Comparison of ENCODE assay signal across 14 cellular contexts in genomic region chr10:32141018-32141807, GRCh38.
DNase-seq lines count a peak whose midpoint lies in the region; ATAC-seq and TF ChIP-seq lines count a peak whose summit lies in the region.
"Had no signal": no experiment of that assay in that cellular context is flagged by ENCODE, and none has a peak within 500 bp of the region (broad histone marks: within the 10 kb centered on the region; RNA-seq: fewer than 3 reads in every experiment).

No MANE protein-coding gene starts in this region.

- peaks cover 5 to 13% (median 11%) of the 10 kb centered on the region in 3 donors for H3K4me1 ChIP-seq in skeletal muscle tissue (ENCODE audit: control insufficient read depth in 3 of 3, insufficient read depth in 3 of 3, low read length in 3 of 3)

- DNase-seq in NCI-H2029 (lab: John Stamatoyannopoulos, UW) (peak; percentile 53), epithelial cell of esophagus (ENCODE audit: low read depth) (peak; percentile 66), left colon (peak; percentile 37 to 42)
- no peak for DNase-seq in activated effector memory CD4-positive, alpha-beta T cell treated with anti-CD3 and anti-CD28 coated beads, Interleukin-2, amount 50 U/mL, for 16 hours
- DNase-seq: head of caudate nucleus, NCI-H1105 treated with DMSO at 0.1 percent for 48 hours, NCI-H774, substantia nigra had no signal

- H3K4me3 ChIP-seq in epithelial cell of esophagus (ENCODE audit: low read length) (no peak overlapping the region), skeletal muscle tissue (ENCODE audit: low read length in 3 of 3) (no peak overlapping the region)
- H3K4me3 ChIP-seq: SK-N-MC had no signal

- H3K9ac ChIP-seq in skeletal muscle tissue (ENCODE audit: low read depth in 1 of 3, low read length in 3 of 3), result peak overlapping the region in 1 of 3 donors; percentile 16

- no peaks in the 10 kb centered on the region for H3K27me3 ChIP-seq in skeletal muscle tissue (ENCODE audit: control insufficient read depth in 3 of 3, insufficient read depth in 3 of 3, low read length in 3 of 3)

- H3K36me3 ChIP-seq in skeletal muscle tissue (ENCODE audit: control insufficient read depth in 3 of 3, insufficient read depth in 3 of 3, low read length in 3 of 3), result no peaks in the 10 kb centered on the region

- ATAC-seq in left colon (peak; percentile 74), HG03342 (IDR thresholded peaks at IDR 0.05; ENCODE audit: unreplicated experiment) (no peak), HG03039 (IDR thresholded peaks at IDR 0.05; ENCODE audit: unreplicated experiment) (no peak), GM18858 (IDR thresholded peaks at IDR 0.05; ENCODE audit: unreplicated experiment) (no peak)
- ATAC-seq: sciatic nerve had no signal

- peak overlapping the region; percentile 25 for H3K27ac ChIP-seq in skeletal muscle tissue (ENCODE audit: low read depth, low read length)
- H3K27ac ChIP-seq: SK-N-MC had no signal

- intact Hi-C loops in left colon (cut with DNase I, micrococcal nuclease), result no loop called here

- TF ChIP-seq CTCF in epithelial cell of esophagus (IDR thresholded peaks at IDR 0.05; ENCODE audit: insufficient read depth, low read depth, low read length, missing control alignments), result no peak

- H3K9me3 ChIP-seq in skeletal muscle tissue (ENCODE audit: control insufficient read depth in 3 of 3, low read length in 3 of 3), result no peaks in the 10 kb centered on the region
